ENCODE assay signal across 15 cellular contexts in the genomic region with DNA sequence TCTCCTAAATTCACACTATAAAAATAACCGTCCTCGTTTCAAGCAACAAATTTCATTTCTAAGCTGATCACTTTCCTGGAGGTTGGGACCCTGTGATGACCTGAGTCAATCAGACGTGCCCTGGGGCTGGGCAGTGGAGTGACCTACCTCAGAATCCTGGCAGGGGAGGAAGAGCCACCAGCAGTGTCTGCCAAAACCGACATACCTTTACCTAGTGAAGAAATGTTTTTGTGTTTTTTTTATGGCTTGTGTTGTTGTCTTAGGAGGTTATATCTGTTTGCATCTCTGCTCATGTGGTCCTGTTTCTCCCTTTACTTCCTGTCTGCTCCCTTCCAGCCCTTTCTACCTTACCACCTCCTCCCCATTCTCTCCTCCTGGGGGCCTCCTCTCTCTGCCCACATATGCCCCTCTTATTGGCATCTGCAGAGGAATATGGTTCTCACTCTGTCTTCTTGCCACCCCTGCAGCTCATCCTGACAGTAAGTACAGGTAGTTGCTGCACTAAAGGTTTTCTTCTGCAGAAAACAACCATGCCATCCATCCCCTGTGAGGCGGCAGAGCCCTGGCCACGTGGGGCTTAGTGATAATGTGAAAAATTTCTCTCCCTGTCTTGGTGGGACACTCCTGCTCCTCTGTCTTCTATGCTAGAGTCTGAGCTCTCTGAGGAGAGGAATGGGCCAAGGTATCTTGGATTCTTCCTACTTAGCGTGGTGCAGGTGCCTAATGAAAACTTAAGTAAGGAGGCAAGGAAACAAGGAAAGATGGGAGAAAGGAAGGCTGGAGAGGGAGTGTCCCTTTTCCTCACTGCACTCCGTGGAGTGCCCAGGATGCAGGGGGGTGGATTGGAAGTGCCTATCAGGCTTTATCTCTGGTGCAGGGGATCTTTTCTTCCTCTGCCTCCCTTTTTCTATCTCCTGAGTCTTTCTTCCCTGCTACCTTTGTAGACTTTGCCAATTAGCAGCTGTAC. TPM values are rescaled to one million over a fixed set of nuclear protein-coding genes. Genes with fewer than 3 reads are reported as not detected.
DNase-seq lines count a peak whose midpoint lies in the region; ATAC-seq and TF ChIP-seq lines count a peak whose summit lies in the region.
"Had no signal": no experiment of that assay in that cellular context is flagged by ENCODE, and none has a peak within 500 bp of the region (broad histone marks: within the 10 kb centered on the region; RNA-seq: fewer than 3 reads in every experiment).

No MANE protein-coding gene starts in this region.

- H3K27me3 ChIP-seq in naive thymus-derived CD4-positive, alpha-beta T cell (ENCODE audit: control insufficient read depth in 2 of 2, insufficient read depth in 2 of 2, low read length in 2 of 2), result no peaks in the 10 kb centered on the region
- peaks cover 31% of the 10 kb centered on the region for H3K27me3 ChIP-seq in hepatocyte
- H3K27me3 ChIP-seq: ascending aorta, tibial artery had no signal

- no peaks in the 10 kb centered on the region for H3K36me3 ChIP-seq in naive thymus-derived CD4-positive, alpha-beta T cell (ENCODE audit: control insufficient read depth in 2 of 3, insufficient read depth in 3 of 3, low read length in 3 of 3)
- H3K36me3 ChIP-seq in hepatocyte (replicated peaks; ENCODE audit: insufficient read depth, low read depth), result no peaks in the 10 kb centered on the region
- H3K36me3 ChIP-seq: ascending aorta, pancreas, spleen, tibial artery had no signal

- peaks cover 11 to 13% of the 10 kb centered on the region in 2 donors for H3K4me1 ChIP-seq in naive thymus-derived CD4-positive, alpha-beta T cell (ENCODE audit: control insufficient read depth in 2 of 2, insufficient read depth in 2 of 2, low read length in 2 of 2)
- no peaks in the 10 kb centered on the region for H3K4me1 ChIP-seq in hepatocyte (ENCODE audit: insufficient read depth)
- H3K4me1 ChIP-seq: ascending aorta, pancreas, tibial artery had no signal

- no peaks in the 10 kb centered on the region for H3K9me2 ChIP-seq in hepatocyte (replicated peaks; ENCODE audit: insufficient read depth)

- H3K4me3 ChIP-seq in naive thymus-derived CD4-positive, alpha-beta T cell (ENCODE audit: low read length), result peak overlapping the region; percentile 0
- no peak overlapping the region for H3K4me3 ChIP-seq in hepatocyte
- H3K4me3 ChIP-seq: ascending aorta, pancreas, spleen, tibial artery had no signal

- no peaks in the 10 kb centered on the region for H4K20me1 ChIP-seq in hepatocyte (ENCODE audit: insufficient read depth, poor library complexity, severe bottlenecking)

- TF ChIP-seq CTCF in WTC11 (IDR thresholded peaks at IDR 0.05) (no peak), hepatocyte (IDR thresholded peaks at IDR 0.05; ENCODE audit: poor library complexity) (no peak)

- POLR2A ChIA-PET in WTC11 (lab: Charles Lee), result no interaction called here
- POLR2A ChIA-PET in naive thymus-derived CD4-positive, alpha-beta T cell (lab: Charles Lee), result no interaction called here

- no peaks in the 10 kb centered on the region for H3K9me3 ChIP-seq in naive thymus-derived CD4-positive, alpha-beta T cell (ENCODE audit: control insufficient read depth in 2 of 3, low read length in 3 of 3)
- H3K9me3 ChIP-seq in hepatocyte (ENCODE audit: low read depth), result no peaks in the 10 kb centered on the region
- H3K9me3 ChIP-seq: ascending aorta, pancreas, spleen, tibial artery had no signal

- H3K4me3 Mint-ChIP-seq in WTC11, result no peak overlapping the region
- peak overlapping the region in 7 of 10 donors; percentile 7 to 72 (median 43) for H3K4me3 Mint-ChIP-seq in naive thymus-derived CD4-positive, alpha-beta T cell
- H3K4me3 Mint-ChIP-seq: memory B cell had no signal

- no peak overlapping the region for H3K4me2 ChIP-seq in hepatocyte

- ATAC-seq in HG03342 (IDR thresholded peaks at IDR 0.05; ENCODE audit: unreplicated experiment) (peak; percentile 7), WTC11 (peak; percentile 16; the same call in 1 of the 2 replicates), HG03432 (IDR thresholded peaks at IDR 0.05; ENCODE audit: unreplicated experiment) (no peak)
- ATAC-seq in naive thymus-derived CD4-positive, alpha-beta T cell, result no peak

- H3K36me3 Mint-ChIP-seq in WTC11, result no peaks in the 10 kb centered on the region
- peaks cover 0 to 7% (median 0%) of the 10 kb centered on the region in 5 donors for H3K36me3 Mint-ChIP-seq in naive thymus-derived CD4-positive, alpha-beta T cell
- H3K36me3 Mint-ChIP-seq: memory B cell had no signal

- no peaks in the 10 kb centered on the region for H3K79me2 ChIP-seq in hepatocyte

- 0 out of 2 replicates have a peak overlapping the region, but pooled peaks have one; percentile 40 for H3K27ac Mint-ChIP-seq in WTC11
- H3K27ac Mint-ChIP-seq in naive thymus-derived CD4-positive, alpha-beta T cell, result peak overlapping the region in 2 of 9 donors; percentile 4 to 79
- H3K27ac Mint-ChIP-seq: memory B cell had no signal

- 63% methylated on average over 8 of the region's 8 CpGs for WGBS in hepatocyte (ENCODE audit: low lambda C conversion rate, missing lambda C conversion rate)

- H3K27ac ChIP-seq in naive thymus-derived CD4-positive, alpha-beta T cell (ENCODE audit: low read depth, low read length), result no peak overlapping the region
- H3K27ac ChIP-seq in hepatocyte, result no peak overlapping the region
- H3K27ac ChIP-seq: ascending aorta, pancreas, RWPE1, tibial artery had no signal

- no peak overlapping the region for H2AFZ ChIP-seq in hepatocyte

- CTCF ChIA-PET in WTC11 (lab: Charles Lee), result interaction anchor here (1.2 kb wide), 1 partner anchor 69 kb away, joined by 3 read pairs; no protein-coding TSS in a partner anchor
- CTCF ChIA-PET in naive thymus-derived CD4-positive, alpha-beta T cell (lab: Charles Lee), result interaction anchor here (0.8 kb wide), 1 partner anchor 8 kb away, joined by 3 read pairs; no protein-coding TSS in a partner anchor

- H3K4me1 Mint-ChIP-seq in WTC11, result peaks cover 60% of the 10 kb centered on the region
- peaks cover 12 to 48% (median 16%) of the 10 kb centered on the region in 7 donors for H3K4me1 Mint-ChIP-seq in naive thymus-derived CD4-positive, alpha-beta T cell

- DNase-seq in NCI-H748 (lab: John Stamatoyannopoulos, UW; ENCODE audit: unreplicated experiment) (peak; percentile 36), NCI-H748 treated with DMSO at 0.1 percent for 48 hours (lab: John Stamatoyannopoulos, UW) (no peak), WTC11 (ENCODE audit: low spot score) (no peak), hepatocyte (ENCODE audit: low spot score) (no peak), HuH-7 (ENCODE audit: low spot score) (no peak)
- DNase-seq in naive thymus-derived CD4-positive, alpha-beta T cell, result no peak
- DNase-seq: NCI-H446, pancreas, spleen, tibial artery had no signal

- intact Hi-C loops in naive thymus-derived CD4-positive, alpha-beta T cell (cut with micrococcal nuclease), result loop anchor here in 1 of 2 donors (2.0 to 5.0 kb wide), 2 partner anchors 69 to 109 kb away; a partner anchor contains a TSS

- H3K9me3 Mint-ChIP-seq in WTC11, result no peaks in the 10 kb centered on the region
- no peaks in the 10 kb centered on the region for H3K9me3 Mint-ChIP-seq in naive thymus-derived CD4-positive, alpha-beta T cell
- H3K9me3 Mint-ChIP-seq: memory B cell had no signal

- H3K27me3 Mint-ChIP-seq in WTC11 (ENCODE audit: low read depth), result no peaks in the 10 kb centered on the region
- H3K27me3 Mint-ChIP-seq in naive thymus-derived CD4-positive, alpha-beta T cell, result peaks cover 30 to 52% (median 39%) of the 10 kb centered on the region in 5 donors

TF ChIP-seq in WTC11, 78 proteins besides CTCF, POLR2A, EP300 and RAD21 (continues in another document):
- TF ChIP-seq, protein P1, sequence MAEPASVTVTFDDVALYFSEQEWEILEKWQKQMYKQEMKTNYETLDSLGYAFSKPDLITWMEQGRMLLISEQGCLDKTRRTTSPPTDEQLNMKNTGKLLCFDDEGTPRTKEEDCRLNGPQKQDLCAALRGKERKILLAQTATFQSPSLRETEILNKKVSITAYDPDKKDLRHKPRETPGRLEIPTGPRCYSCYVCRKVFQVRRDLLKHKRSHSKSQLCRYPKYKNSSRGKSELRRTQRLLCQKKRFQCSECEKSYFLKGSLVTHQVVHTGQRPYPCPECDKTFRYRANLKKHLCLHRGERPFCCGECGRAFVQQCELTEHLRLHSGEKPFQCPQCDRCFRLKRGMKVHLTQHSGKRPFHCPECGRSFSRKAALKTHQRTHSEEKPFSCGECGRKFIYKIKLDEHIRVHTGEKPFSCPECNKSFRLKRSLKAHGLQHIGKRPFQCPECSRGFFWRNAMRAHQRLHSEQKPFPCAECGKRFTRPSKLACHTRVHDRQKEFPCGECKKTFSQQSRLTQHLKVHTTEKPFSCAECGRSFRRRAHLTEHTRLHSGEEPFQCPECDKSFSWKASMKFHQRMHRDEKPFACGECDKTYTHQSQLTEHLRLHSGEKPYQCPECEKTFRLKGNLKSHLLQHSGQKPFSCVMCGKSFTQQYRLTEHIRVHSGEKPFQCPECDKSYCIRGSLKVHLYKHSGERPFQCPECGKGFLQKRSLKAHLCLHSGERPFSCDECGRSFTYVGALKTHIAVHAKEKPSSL (CRISPR knock-in tag; conservative IDR thresholded peaks at IDR 0.05), result no peak

RNA-seq across cellular contexts. Expression of a gene that starts 15.4 kb away (rescaled TPM):
- 14.6 to 15.8 TPM (median 14.9 TPM) in 3 replicates for total RNA-seq in WTC11 (2021)
- under 1 TPM in 1 of 5 experiments, not detected in 4; 0.29 TPM for total RNA-seq in naive thymus-derived CD4-positive, alpha-beta T cell
- not detected for polyA plus RNA-seq in naive thymus-derived CD4-positive, alpha-beta T cell
- total RNA-seq in hepatocyte, result 0.23 and 0.36 TPM in 2 replicates
- 0.57 and 1.1 TPM in 2 replicates for polyA plus RNA-seq in hepatocyte
- total RNA-seq: ascending aorta had no signal

Comparison
In these comparisons a context has a peak if more than half of its experiments do, and no peak if none do; other contexts are left out.
1. ATAC-seq: peak in HG03342 (single experiment) and WTC11 (single experiment); none in naive thymus-derived CD4-positive, alpha-beta T cell (single experiment) and HG03432 (single experiment).
2. RNA of a gene that starts 15.4 kb away (total RNA-seq): 14.6 to 15.8 TPM in WTC11; 0.23 to 0.36 TPM in hepatocyte and 0.29 TPM in naive thymus-derived CD4-positive, alpha-beta T cell; every median in the first group is over 10 times any median in the second.